Comparison of ENCODE assay signal across 27 cellular contexts in the genomic region with DNA sequence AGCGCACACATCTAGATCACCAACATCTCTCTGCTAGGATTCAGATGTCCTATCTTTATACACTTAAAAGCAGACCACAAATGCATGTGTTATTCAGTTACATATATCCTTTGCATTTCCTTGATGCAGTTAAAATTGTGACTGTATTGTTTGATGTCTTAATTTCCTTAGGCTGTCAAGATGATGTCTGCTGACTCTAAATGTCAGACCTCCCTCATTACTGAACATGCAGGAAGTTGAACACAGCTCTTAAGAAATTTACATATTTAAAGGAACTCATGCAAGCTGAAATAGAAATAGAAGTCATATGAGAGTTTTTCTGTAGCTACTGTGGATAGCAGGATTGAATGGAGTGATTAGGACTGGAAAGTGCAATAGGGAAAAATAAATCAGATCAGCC.
"Had no signal": no experiment of that assay in that cellular context is flagged by ENCODE, and none has a peak within 500 bp of the region (broad histone marks: within the 10 kb centered on the region; RNA-seq: fewer than 3 reads in every experiment).

No MANE protein-coding gene starts in this region.

- H3K4me3 ChIP-seq: left lung, lung, ovary, right atrium auricular region, skin epidermis, suprapubic skin, thoracic aorta, tibial artery, upper lobe of right lung had no signal

- DNase-seq: hypothalamus; immature natural killer cell; kidney; left colon; left lung; mesendoderm; naive B cell; natural killer cell; nephron progenitor cell; ovary; stimulated activated CD4-positive, alpha-beta T cell treated with anti-CD3 and anti-CD28 coated beads, Interleukin-12 subunit alpha, Interleukin-12 subunit beta, amount 100 ng/mL, for 4 hours; stimulated activated CD4-positive, alpha-beta T cell treated with anti-CD3 and anti-CD28 coated beads, Interleukin-15, amount 100 ng/mL, for 24 hours; stimulated activated CD4-positive, alpha-beta T cell treated with anti-CD3 and anti-CD28 coated beads, Interleukin-2, amount 100 ng/mL, for 24 hours; stimulated activated CD4-positive, alpha-beta T cell treated with anti-CD3 and anti-CD28 coated beads, Interleukin-4, amount 100 ng/mL, for 1 hour; stimulated activated naive CD4-positive, alpha-beta T cell; tibial artery; trophoblast cell; upper lobe of right lung had no signal

- ATAC-seq: left colon, left lung, natural killer cell, sciatic nerve, upper lobe of right lung had no signal

- H3K36me3 ChIP-seq: left lung, ovary, right atrium auricular region, suprapubic skin, thoracic aorta, tibial artery, upper lobe of right lung had no signal

- H3K27ac Mint-ChIP-seq: immature natural killer cell; mesothelial cell of epicardium; naive B cell; natural killer cell; nephron progenitor cell; progenitor cell of endocrine pancreas; stimulated activated naive CD8-positive, alpha-beta T cell treated with anti-CD3 and anti-CD28 coated beads, Interleukin-15, Interleukin-2, amounts not matched to agents 100 ng/mL and 50 ng/mL, for 24 hours had no signal

- H3K27ac ChIP-seq: left lung, ovary, right atrium auricular region, skin epidermis, suprapubic skin, thoracic aorta, tibial artery, upper lobe of right lung had no signal

- H3K4me1 ChIP-seq: left lung, right atrium auricular region, suprapubic skin, tibial artery, upper lobe of right lung had no signal

- H3K4me3 Mint-ChIP-seq: immature natural killer cell; mesothelial cell of epicardium; naive B cell; natural killer cell; nephron progenitor cell; stimulated activated naive CD8-positive, alpha-beta T cell treated with anti-CD3 and anti-CD28 coated beads, Interleukin-15, Interleukin-2, amounts not matched to agents 100 ng/mL and 50 ng/mL, for 24 hours had no signal

- H3K36me3 Mint-ChIP-seq: immature natural killer cell, mesothelial cell of epicardium, naive B cell, natural killer cell had no signal

- H3K9me3 ChIP-seq: left lung, ovary, right atrium auricular region, suprapubic skin, thoracic aorta, tibial artery, upper lobe of right lung had no signal

- H3K9me3 Mint-ChIP-seq: naive B cell, nephron progenitor cell had no signal

- H3K27me3 ChIP-seq: left lung, ovary, right atrium auricular region, suprapubic skin, tibial artery, upper lobe of right lung had no signal

- H3K4me1 Mint-ChIP-seq: immature natural killer cell, natural killer cell, nephron progenitor cell had no signal

- H3K27me3 Mint-ChIP-seq: naive B cell, progenitor cell of endocrine pancreas had no signal
